2 cellular contexts compared by ENCODE assay signal in the genomic region with DNA sequence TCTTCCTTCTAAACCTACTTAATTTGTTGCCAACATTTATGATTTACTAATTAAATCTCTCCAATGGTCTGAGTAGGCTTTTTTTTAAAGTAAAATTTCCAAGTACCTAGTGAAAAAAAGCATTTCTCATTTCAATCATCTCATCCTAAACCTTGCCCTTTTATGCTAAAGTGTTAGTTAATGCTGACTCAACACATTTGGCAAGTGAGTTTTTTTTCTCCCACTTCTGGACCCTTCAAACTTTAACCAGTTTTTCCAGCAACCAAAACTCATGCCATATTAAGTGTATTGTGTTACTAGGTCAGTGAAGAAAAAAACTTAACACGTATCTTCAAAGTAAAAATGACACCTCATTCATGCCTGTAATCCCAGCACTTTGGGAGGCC.
TF ChIP-seq lines count a peak whose summit lies in the region.

No MANE protein-coding gene starts in this region.

TF ChIP-seq in WTC11, 78 proteins besides CTCF, POLR2A, EP300 and RAD21:
- TF ChIP-seq ZNF138 (CRISPR knock-in tag; conservative IDR thresholded peaks at IDR 0.05) (no peak), CBFB (CRISPR knock-in tag; IDR thresholded peaks at IDR 0.05; ENCODE audit: low read depth) (no peak), NR1H2 (CRISPR knock-in tag; IDR thresholded peaks at IDR 0.05) (no peak), ZNF423 (CRISPR knock-in tag; IDR thresholded peaks at IDR 0.05) (no peak), IRF2 (CRISPR knock-in tag; IDR thresholded peaks at IDR 0.05; ENCODE audit: borderline replicate concordance, low read depth) (no peak)
- TF ChIP-seq, protein P1, sequence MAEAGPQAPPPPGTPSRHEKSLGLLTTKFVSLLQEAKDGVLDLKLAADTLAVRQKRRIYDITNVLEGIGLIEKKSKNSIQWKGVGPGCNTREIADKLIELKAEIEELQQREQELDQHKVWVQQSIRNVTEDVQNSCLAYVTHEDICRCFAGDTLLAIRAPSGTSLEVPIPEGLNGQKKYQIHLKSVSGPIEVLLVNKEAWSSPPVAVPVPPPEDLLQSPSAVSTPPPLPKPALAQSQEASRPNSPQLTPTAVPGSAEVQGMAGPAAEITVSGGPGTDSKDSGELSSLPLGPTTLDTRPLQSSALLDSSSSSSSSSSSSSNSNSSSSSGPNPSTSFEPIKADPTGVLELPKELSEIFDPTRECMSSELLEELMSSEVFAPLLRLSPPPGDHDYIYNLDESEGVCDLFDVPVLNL (CRISPR knock-in tag; IDR thresholded peaks at IDR 0.05; ENCODE audit: borderline replicate concordance, low read depth), result no peak
- TF ChIP-seq, protein P2, sequence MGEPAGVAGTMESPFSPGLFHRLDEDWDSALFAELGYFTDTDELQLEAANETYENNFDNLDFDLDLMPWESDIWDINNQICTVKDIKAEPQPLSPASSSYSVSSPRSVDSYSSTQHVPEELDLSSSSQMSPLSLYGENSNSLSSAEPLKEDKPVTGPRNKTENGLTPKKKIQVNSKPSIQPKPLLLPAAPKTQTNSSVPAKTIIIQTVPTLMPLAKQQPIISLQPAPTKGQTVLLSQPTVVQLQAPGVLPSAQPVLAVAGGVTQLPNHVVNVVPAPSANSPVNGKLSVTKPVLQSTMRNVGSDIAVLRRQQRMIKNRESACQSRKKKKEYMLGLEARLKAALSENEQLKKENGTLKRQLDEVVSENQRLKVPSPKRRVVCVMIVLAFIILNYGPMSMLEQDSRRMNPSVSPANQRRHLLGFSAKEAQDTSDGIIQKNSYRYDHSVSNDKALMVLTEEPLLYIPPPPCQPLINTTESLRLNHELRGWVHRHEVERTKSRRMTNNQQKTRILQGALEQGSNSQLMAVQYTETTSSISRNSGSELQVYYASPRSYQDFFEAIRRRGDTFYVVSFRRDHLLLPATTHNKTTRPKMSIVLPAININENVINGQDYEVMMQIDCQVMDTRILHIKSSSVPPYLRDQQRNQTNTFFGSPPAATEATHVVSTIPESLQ (CRISPR knock-in tag; IDR thresholded peaks at IDR 0.05), result no peak
- TF ChIP-seq, protein P3, sequence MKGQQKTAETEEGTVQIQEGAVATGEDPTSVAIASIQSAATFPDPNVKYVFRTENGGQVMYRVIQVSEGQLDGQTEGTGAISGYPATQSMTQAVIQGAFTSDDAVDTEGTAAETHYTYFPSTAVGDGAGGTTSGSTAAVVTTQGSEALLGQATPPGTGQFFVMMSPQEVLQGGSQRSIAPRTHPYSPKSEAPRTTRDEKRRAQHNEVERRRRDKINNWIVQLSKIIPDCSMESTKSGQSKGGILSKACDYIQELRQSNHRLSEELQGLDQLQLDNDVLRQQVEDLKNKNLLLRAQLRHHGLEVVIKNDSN (CRISPR knock-in tag; IDR thresholded peaks at IDR 0.05), result no peak
TF ChIP-seq in WTC11: peak in this region for 0.

TF ChIP-seq in H1, 55 proteins besides CTCF, POLR2A, EP300 and RAD21:
- peak; percentile 96 for TF ChIP-seq MAFK (IDR thresholded peaks at IDR 0.05; ENCODE audit: low read depth, low read length)
- no peak for TF ChIP-seq SIRT6 (IDR thresholded peaks at IDR 0.05; ENCODE audit: low read length)
